ENCODE assay signal across 7 cellular contexts in genomic region chr9:122930541-122930932, GRCh38. TPM values are rescaled to one million over a fixed set of nuclear protein-coding genes. Genes with fewer than 3 reads are reported as not detected.
DNase-seq lines count a peak whose midpoint lies in the region; ATAC-seq and TF ChIP-seq lines count a peak whose summit lies in the region.
"Had no signal": no experiment of that assay in that cellular context is flagged by ENCODE, and none has a peak within 500 bp of the region (broad histone marks: within the 10 kb centered on the region; RNA-seq: fewer than 3 reads in every experiment).

No MANE protein-coding gene starts in this region.

- no peaks in the 10 kb centered on the region for H4K20me1 ChIP-seq in IMR-90 (ENCODE audit: insufficient read depth, low read length)
- peaks cover 11% of the 10 kb centered on the region for H4K20me1 ChIP-seq in smooth muscle cell (ENCODE audit: low read depth)

- dilution Hi-C loops in IMR-90 (cut with HindIII; ENCODE audit: low sequenced_read_pairs, unreplicated experiment) = no loop called here

- no peak overlapping the region for H3K18ac ChIP-seq in IMR-90 (ENCODE audit: low read depth, low read length)

- H2BK120ac ChIP-seq in IMR-90 (ENCODE audit: low read depth, low read length) = no peak overlapping the region

- H3K27ac ChIP-seq in IMR-90 (ENCODE audit: insufficient read depth, low read length) (peak overlapping the region; percentile 92), esophagus (ENCODE audit: low read depth in 2 of 2, low read length in 1 of 2) (no peak overlapping the region), smooth muscle cell (ENCODE audit: low read depth) (no peak overlapping the region)

- H2BK15ac ChIP-seq in IMR-90 (ENCODE audit: low read depth, low read length) = no peak overlapping the region

- POLR2A ChIA-PET in IMR-90 (lab: Charles Lee; ENCODE audit: unreplicated experiment) = no interaction called here

- no peak overlapping the region for H4K91ac ChIP-seq in IMR-90 (ENCODE audit: insufficient read depth, low read depth, low read length)

- no peak overlapping the region for H2BK20ac ChIP-seq in IMR-90 (ENCODE audit: low read depth, low read length)

- ATAC-seq in IMR-90 (ENCODE audit: low read depth) = no peak
- no peak for ATAC-seq in GM19463 (IDR thresholded peaks at IDR 0.05; ENCODE audit: unreplicated experiment)

- BruUV-seq in IMR-90 (replicated peaks; lab: Mats Ljungman, UMichigan) = no TSS peak

- H3K23ac ChIP-seq in IMR-90 (ENCODE audit: low read depth, low read length) = no peak overlapping the region; the same call in 1 of the 2 replicates

- peak overlapping the region; percentile 76 for H2BK5ac ChIP-seq in IMR-90 (ENCODE audit: low read depth, low read length, poor library complexity, severe bottlenecking)

- peaks cover 2% of the 10 kb centered on the region for H3K4me1 ChIP-seq in IMR-90 (ENCODE audit: control insufficient read depth, insufficient read depth, low read length)
- H3K4me1 ChIP-seq in esophagus (ENCODE audit: control insufficient read depth in 2 of 2, insufficient read depth in 2 of 2, low read length in 1 of 2) = no peaks in the 10 kb centered on the region
- peaks cover 19% of the 10 kb centered on the region for H3K4me1 ChIP-seq in smooth muscle cell (ENCODE audit: low read depth)

- TF ChIP-seq RAD21 in IMR-90 (IDR thresholded peaks at IDR 0.05; ENCODE audit: low read length) = no peak

- no peaks in the 10 kb centered on the region for H3K9me1 ChIP-seq in IMR-90 (ENCODE audit: insufficient read depth, low read length)

- H3K79me2 ChIP-seq in smooth muscle cell (ENCODE audit: low read depth) = peaks cover 91% of the 10 kb centered on the region

- no peaks in the 10 kb centered on the region for H3K27me3 ChIP-seq in IMR-90 (ENCODE audit: control insufficient read depth, insufficient read depth, low read length)
- no peaks in the 10 kb centered on the region for H3K27me3 ChIP-seq in esophagus (ENCODE audit: control insufficient read depth in 1 of 2, insufficient read depth in 2 of 2, low read length in 2 of 2)
- H3K27me3 ChIP-seq in smooth muscle cell (ENCODE audit: low read depth) = no peaks in the 10 kb centered on the region

- H3K4ac ChIP-seq in IMR-90 (ENCODE audit: low read depth, low read length) = no peak overlapping the region

- peaks cover 25 to 45% of the 10 kb centered on the region in 2 experiments for H3K79me1 ChIP-seq in IMR-90 (ENCODE audit: low read depth in 1 of 2, low read length in 2 of 2)

- intact Hi-C loops in IMR-90 (cut with micrococcal nuclease) = no loop called here

- in situ Hi-C loops in IMR-90 (cut with MboI; ENCODE audit: low sequenced_read_pairs) = no loop called here

- H3K14ac ChIP-seq in IMR-90 (replicated peaks; ENCODE audit: low read depth, low read length) = no peak overlapping the region; the same call in 1 of the 2 replicates

- H3F3A ChIP-seq in smooth muscle cell (ENCODE audit: low read depth) = no peaks in the 10 kb centered on the region

- H3K4me2 ChIP-seq in IMR-90 (ENCODE audit: low read depth, low read length) (peak overlapping the region; percentile 97), smooth muscle cell (peak overlapping the region; percentile 97)

- no peak overlapping the region for H2AK9ac ChIP-seq in IMR-90 (replicated peaks; ENCODE audit: low read depth, low read length, poor library complexity)

- TF ChIP-seq CTCF in IMR-90 (conservative IDR thresholded peaks at IDR 0.05; ENCODE audit: low read depth, low read length) (no peak), smooth muscle cell (IDR thresholded peaks at IDR 0.05; ENCODE audit: borderline replicate concordance, insufficient read depth, poor library complexity, severe bottlenecking) (no peak)

- H3K9ac ChIP-seq in IMR-90 (ENCODE audit: low read depth, low read length) = peak overlapping the region; percentile 77
- H3K9ac ChIP-seq in smooth muscle cell (ENCODE audit: low read depth) = peak overlapping the region; percentile 89

- TF ChIP-seq POLR2A in IMR-90 (IDR thresholded peaks at IDR 0.05; ENCODE audit: low read depth, low read length) = no peak

- H2AFZ ChIP-seq in IMR-90 (replicated peaks; ENCODE audit: low read length, poor library complexity) (no peak overlapping the region), smooth muscle cell (ENCODE audit: low read depth) (peak overlapping the region; percentile 95)

- CTCF ChIA-PET in IMR-90 (lab: Yijun Ruan, JAX) = no interaction called here

- H3K36me3 ChIP-seq in IMR-90 (ENCODE audit: control insufficient read depth, insufficient read depth, low read length) (0 out of 2 replicates have a peak, but pooled peaks cover 2% of the 10 kb centered on the region), esophagus (ENCODE audit: control insufficient read depth in 2 of 2, insufficient read depth in 2 of 2, low read length in 1 of 2) (no peaks in the 10 kb centered on the region), smooth muscle cell (ENCODE audit: low read depth) (no peaks in the 10 kb centered on the region)

- DNase-seq in IMR-90 (no peak), smooth muscle cell (lab: John Stamatoyannopoulos, UW; ENCODE audit: unreplicated experiment) (no peak), cerebellum (ENCODE audit: low spot score) (no peak), kidney tubule cell (ENCODE audit: low spot score) (no peak)
- DNase-seq: NCI-H1694 had no signal

- peak overlapping the region; percentile 90 for H3K4me3 ChIP-seq in IMR-90 (ENCODE audit: insufficient read depth, low read depth, low read length)
- peak overlapping the region; percentile 67 to 91 for H3K4me3 ChIP-seq in esophagus (ENCODE audit: low read depth in 1 of 2, low read length in 2 of 2)
- H3K4me3 ChIP-seq in smooth muscle cell = peak overlapping the region; percentile 95

- H4K8ac ChIP-seq in IMR-90 (ENCODE audit: low read depth in 2 of 2, low read length in 2 of 2) = peak overlapping the region; percentile 49 to 77

- 73% methylated on average over 2 of the region's 4 CpGs; no CpG with 5 or more reads in 1 of the 2 experiments for WGBS in IMR-90 (ENCODE audit: extremely low coverage in 2 of 2, insufficient read length in 1 of 2), 2 experiments
- 55 to 60% methylated on average over 4 of the region's 4 CpGs for WGBS in esophagus, 2 donors
- 73% methylated on average over 4 of the region's 4 CpGs for WGBS in smooth muscle cell (ENCODE audit: low lambda C conversion rate)

- H3K9me3 ChIP-seq in IMR-90 (ENCODE audit: control insufficient read depth, insufficient read depth, low read length) (no peaks in the 10 kb centered on the region), esophagus (ENCODE audit: control insufficient read depth in 2 of 2, insufficient read depth in 1 of 2, low read depth in 1 of 2, low read length in 1 of 2) (no peaks in the 10 kb centered on the region), smooth muscle cell (replicated peaks; ENCODE audit: low read depth) (no peaks in the 10 kb centered on the region)

- H2AK5ac ChIP-seq in IMR-90 (ENCODE audit: low read depth, low read length) = no peak overlapping the region

- peak overlapping the region; percentile 83 for H4K5ac ChIP-seq in IMR-90 (ENCODE audit: low read depth, low read length)

- peak overlapping the region; percentile 63; the same call in 1 of the 2 replicates for H3K56ac ChIP-seq in IMR-90 (ENCODE audit: extremely low read depth, insufficient read depth, low read length)

TF ChIP-seq in IMR-90, 13 proteins besides CTCF, POLR2A, EP300 and RAD21 (continues in another document):
- TF ChIP-seq FOS (IDR thresholded peaks at IDR 0.05; ENCODE audit: low read depth, low read length) (no peak), CEBPB (IDR thresholded peaks at IDR 0.05; ENCODE audit: low read depth, low read length) (no peak), MAZ (IDR thresholded peaks at IDR 0.05; ENCODE audit: borderline replicate concordance, low read depth, low read length) (no peak), MAFK (IDR thresholded peaks at IDR 0.05; ENCODE audit: low read depth, low read length) (no peak), MXI1 (IDR thresholded peaks at IDR 0.05; ENCODE audit: borderline replicate concordance, low read depth, low read length) (no peak)
- TF ChIP-seq, protein P1, sequence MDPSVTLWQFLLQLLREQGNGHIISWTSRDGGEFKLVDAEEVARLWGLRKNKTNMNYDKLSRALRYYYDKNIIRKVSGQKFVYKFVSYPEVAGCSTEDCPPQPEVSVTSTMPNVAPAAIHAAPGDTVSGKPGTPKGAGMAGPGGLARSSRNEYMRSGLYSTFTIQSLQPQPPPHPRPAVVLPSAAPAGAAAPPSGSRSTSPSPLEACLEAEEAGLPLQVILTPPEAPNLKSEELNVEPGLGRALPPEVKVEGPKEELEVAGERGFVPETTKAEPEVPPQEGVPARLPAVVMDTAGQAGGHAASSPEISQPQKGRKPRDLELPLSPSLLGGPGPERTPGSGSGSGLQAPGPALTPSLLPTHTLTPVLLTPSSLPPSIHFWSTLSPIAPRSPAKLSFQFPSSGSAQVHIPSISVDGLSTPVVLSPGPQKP (IDR thresholded peaks at IDR 0.05; ENCODE audit: borderline replicate concordance, low read depth, low read length) = no peak

RNA-seq across cellular contexts. Expression of gene ZBTB26, which starts 0.8 kb away (rescaled TPM):
- total RNA-seq in IMR-90 (2012; rRNA removed) (5.8 and 6.1 TPM in 2 replicates), smooth muscle cell (4.0 and 5.3 TPM in 2 replicates), cerebellum (10.3 TPM)
- polyA plus RNA-seq in IMR-90 (2012; rRNA removed) (2.3 and 3.1 TPM in 2 replicates), esophagus (1 to 10 TPM; 2.0 to 2.1 TPM), smooth muscle cell (0.74 and 1.5 TPM in 2 replicates)
- 0.77 and 1.2 TPM in 2 replicates for polyA plus RNA-seq in IMR-90 (2012; cell fraction: cytosol; rRNA removed)
- polyA plus RNA-seq in IMR-90 (2012; cell fraction: nucleus; rRNA removed; ENCODE audit: low replicate concordance) = 0.79 and 8.2 TPM in 2 replicates

RNA-seq across cellular contexts. Expression of gene RABGAP1, which starts 10.3 kb away (rescaled TPM):
- total RNA-seq in IMR-90 (2012; rRNA removed) (39.7 and 53.9 TPM in 2 replicates), smooth muscle cell (31.8 and 35.3 TPM in 2 replicates), cerebellum (94.6 TPM)
- polyA plus RNA-seq in IMR-90 (2012; rRNA removed) (17.2 and 20.0 TPM in 2 replicates), esophagus (10 to 100 TPM; 12.0 to 16.4 TPM), smooth muscle cell (13.5 and 17.6 TPM in 2 replicates)
- polyA plus RNA-seq in IMR-90 (2012; cell fraction: cytosol; rRNA removed) = 5.0 and 6.2 TPM in 2 replicates
- polyA plus RNA-seq in IMR-90 (2012; cell fraction: nucleus; rRNA removed; ENCODE audit: low replicate concordance) = 6.5 and 27.2 TPM in 2 replicates

RNA-seq across cellular contexts. Expression of gene ZBTB6, which starts 17.4 kb away (rescaled TPM):
- total RNA-seq in IMR-90 (2012; rRNA removed) = 11.7 and 16.7 TPM in 2 replicates
- polyA plus RNA-seq in IMR-90 (2012; rRNA removed) = 1.8 and 2.6 TPM in 2 replicates
- 0.31 and 0.33 TPM in 2 replicates for polyA plus RNA-seq in IMR-90 (2012; cell fraction: cytosol; rRNA removed)
- polyA plus RNA-seq in IMR-90 (2012; cell fraction: nucleus; rRNA removed; ENCODE audit: low replicate concordance) = 0.15 and 0.88 TPM in 2 replicates
- polyA plus RNA-seq in esophagus = 1 to 10 TPM; 1.7 to 3.1 TPM
- 13.2 and 18.1 TPM in 2 replicates for total RNA-seq in smooth muscle cell
- 2.7 and 3.8 TPM in 2 replicates for polyA plus RNA-seq in smooth muscle cell
- 35.9 TPM for total RNA-seq in cerebellum

RNA-seq across cellular contexts. Expression of gene RC3H2, which starts 25.4 kb away (rescaled TPM):
- 55.5 and 58.4 TPM in 2 replicates for total RNA-seq in IMR-90 (2012; rRNA removed)
- polyA plus RNA-seq in IMR-90 (2012; rRNA removed) = 14.7 and 14.9 TPM in 2 replicates
- 4.9 and 5.5 TPM in 2 replicates for polyA plus RNA-seq in IMR-90 (2012; cell fraction: cytosol; rRNA removed)
- polyA plus RNA-seq in IMR-90 (2012; cell fraction: nucleus; rRNA removed; ENCODE audit: low replicate concordance) = 4.7 and 24.6 TPM in 2 replicates
- polyA plus RNA-seq in esophagus = 1 to 10 TPM; 8.5 to 9.2 TPM
- 44.7 and 46.1 TPM in 2 replicates for total RNA-seq in smooth muscle cell
- 15.3 and 15.6 TPM in 2 replicates for polyA plus RNA-seq in smooth muscle cell
- total RNA-seq in cerebellum = 84.9 TPM
